In the genomic region with DNA sequence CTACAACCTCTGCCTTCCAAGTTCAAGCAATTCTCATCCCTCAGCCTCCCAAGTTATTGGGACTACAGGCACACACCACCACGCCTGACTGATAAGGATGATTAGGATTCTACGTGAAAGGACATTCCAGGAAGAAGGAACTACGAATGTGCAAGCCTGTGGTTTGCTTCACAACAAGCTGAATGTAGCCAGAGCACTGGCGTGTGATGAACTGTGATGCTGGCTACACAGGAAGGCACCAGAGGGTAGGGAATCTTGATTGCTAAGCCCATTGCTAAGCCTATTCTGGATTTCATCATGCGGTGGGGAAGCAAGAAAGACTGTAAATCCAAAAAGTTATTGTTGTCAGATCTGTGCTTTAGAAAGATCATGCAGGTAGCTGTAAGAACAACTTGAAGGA, we compare ENCODE assay signal across 1 cellular context.
TF ChIP-seq lines count a peak whose summit lies in the region.

No MANE protein-coding gene starts in this region.

TF ChIP-seq in IMR-90, 13 proteins besides CTCF, POLR2A, EP300 and RAD21 (continued from another document):
- TF ChIP-seq MAZ (IDR thresholded peaks at IDR 0.05; ENCODE audit: borderline replicate concordance, low read depth, low read length) (no peak), FOS (IDR thresholded peaks at IDR 0.05; ENCODE audit: low read depth, low read length) (no peak), USF2 (IDR thresholded peaks at IDR 0.05; ENCODE audit: low read depth, low read length) (no peak), SMC3 (IDR thresholded peaks at IDR 0.05; ENCODE audit: low read depth, low read length) (no peak), MXI1 (IDR thresholded peaks at IDR 0.05; ENCODE audit: borderline replicate concordance, low read depth, low read length) (no peak), RCOR1 (IDR thresholded peaks at IDR 0.05; ENCODE audit: insufficient replicate concordance, low read length) (no peak), MAFK (IDR thresholded peaks at IDR 0.05; ENCODE audit: low read depth, low read length) (no peak), CHD1 (IDR thresholded peaks at IDR 0.05; ENCODE audit: low read depth, low read length) (no peak)
TF ChIP-seq in IMR-90: peak in this region for 0.
